17 cellular contexts compared by ENCODE assay signal in the genomic region with DNA sequence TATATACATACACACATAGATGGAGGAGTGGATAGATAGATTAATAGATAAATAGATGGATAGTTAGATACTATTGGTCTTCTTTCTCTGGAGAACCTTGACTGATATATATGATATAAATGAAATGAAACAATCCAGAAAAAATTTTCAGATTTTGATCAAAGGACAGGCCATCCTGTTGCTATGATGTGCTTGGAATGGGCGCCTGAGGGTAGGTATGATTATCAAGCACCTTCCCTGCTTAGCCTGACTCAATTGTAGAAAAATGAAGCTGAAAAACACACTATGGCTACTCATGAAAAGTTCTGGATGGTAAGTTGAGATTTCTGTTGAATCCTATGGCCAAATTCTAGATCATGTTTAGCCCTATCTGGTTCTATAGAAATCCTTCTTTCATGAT.
DNase-seq lines count a peak whose midpoint lies in the region; ATAC-seq and TF ChIP-seq lines count a peak whose summit lies in the region.
"Had no signal": no experiment of that assay in that cellular context is flagged by ENCODE, and none has a peak within 500 bp of the region (broad histone marks: within the 10 kb centered on the region; RNA-seq: fewer than 3 reads in every experiment).

No MANE protein-coding gene starts in this region.

- no peak overlapping the region for H2AFZ ChIP-seq in hepatocyte

- no TSS peak for BruUV-seq in MCF 10A (replicated peaks; lab: Mats Ljungman, UMichigan)

- TF ChIP-seq POLR2A in breast epithelium (IDR thresholded peaks at IDR 0.05), result no peak

- H3K4me1 ChIP-seq in breast epithelium (peaks cover 7 to 10% of the 10 kb centered on the region in 2 donors), SJCRH30 (peaks cover 31% of the 10 kb centered on the region), hepatocyte (ENCODE audit: insufficient read depth) (peaks cover 15% of the 10 kb centered on the region)

- DNase-seq in MCF 10A (ENCODE audit: unreplicated experiment) (no peak), breast epithelium (ENCODE audit: low spot score in 2 of 2) (no peak), SJCRH30 (no peak), hepatocyte (ENCODE audit: low spot score) (no peak), activated gamma-delta T cell treated with Interleukin-2 at 50 U/mL for 16 hours (no peak), NCI-H1436 treated with DMSO at 0.1 percent for 48 hours (lab: John Stamatoyannopoulos, UW) (no peak), SHP77 treated with DMSO at 0.1 percent for 48 hours (lab: John Stamatoyannopoulos, UW) (no peak)
- DNase-seq: C1 segment of cervical spinal cord; CD4-positive, alpha-beta T cell; DMS79; GOT3; H9 had no signal

- no peaks in the 10 kb centered on the region for H3K27me3 ChIP-seq in breast epithelium
- H3K27me3 ChIP-seq in SJCRH30, result no peaks in the 10 kb centered on the region
- no peaks in the 10 kb centered on the region for H3K27me3 ChIP-seq in hepatocyte

- H3K36me3 Mint-ChIP-seq in MCF 10A (ENCODE audit: insufficient read depth, unreplicated experiment), result peaks cover 2% of the 10 kb centered on the region
- H3K36me3 Mint-ChIP-seq: IgD-negative memory B cell had no signal

- H4K20me1 ChIP-seq in hepatocyte (ENCODE audit: insufficient read depth, poor library complexity, severe bottlenecking), result no peaks in the 10 kb centered on the region

- no peaks in the 10 kb centered on the region for H3K9me3 ChIP-seq in breast epithelium
- no peaks in the 10 kb centered on the region for H3K9me3 ChIP-seq in SJCRH30 (replicated peaks)
- no peaks in the 10 kb centered on the region for H3K9me3 ChIP-seq in hepatocyte (ENCODE audit: low read depth)

- POLR2A ChIA-PET in MCF 10A (lab: Yijun Ruan, JAX), result interaction anchor here (0.8 kb wide), 1 partner anchor 23 kb away, joined by 5 read pairs; no protein-coding TSS in a partner anchor

- no peaks in the 10 kb centered on the region for H3K79me2 ChIP-seq in hepatocyte

- H3K9me3 Mint-ChIP-seq in MCF 10A (ENCODE audit: unreplicated experiment), result no peaks in the 10 kb centered on the region
- H3K9me3 Mint-ChIP-seq: H9 had no signal

- H3K4me2 ChIP-seq in hepatocyte, result no peak overlapping the region

- H3K27me3 Mint-ChIP-seq in MCF 10A (ENCODE audit: insufficient read depth, unreplicated experiment), result no peaks in the 10 kb centered on the region
- H3K27me3 Mint-ChIP-seq: B cell; CD4-positive, alpha-beta T cell; IgD-negative memory B cell had no signal

- 82% methylated on average over 1 of the region's 1 CpG for WGBS in hepatocyte (ENCODE audit: low lambda C conversion rate, missing lambda C conversion rate)

- TF ChIP-seq CTCF in MCF 10A (IDR thresholded peaks at IDR 0.05; ENCODE audit: unreplicated experiment) (no peak), breast epithelium (IDR thresholded peaks at IDR 0.05) (no peak), hepatocyte (IDR thresholded peaks at IDR 0.05; ENCODE audit: poor library complexity) (no peak)

- H3K4me3 Mint-ChIP-seq in MCF 10A (ENCODE audit: unreplicated experiment), result no peak overlapping the region
- H3K4me3 Mint-ChIP-seq: B cell; CD4-positive, alpha-beta T cell; H9; IgD-negative memory B cell had no signal

- H3K36me3 ChIP-seq in breast epithelium, result no peaks in the 10 kb centered on the region
- H3K36me3 ChIP-seq in SJCRH30, result no peaks in the 10 kb centered on the region
- no peaks in the 10 kb centered on the region for H3K36me3 ChIP-seq in hepatocyte (replicated peaks; ENCODE audit: insufficient read depth, low read depth)

- peak overlapping the region; percentile 54 for H3K27ac Mint-ChIP-seq in MCF 10A (ENCODE audit: low read depth, unreplicated experiment)
- H3K27ac Mint-ChIP-seq: B cell; CD4-positive, alpha-beta T cell; H9 had no signal

- ATAC-seq in GM19455 (IDR thresholded peaks at IDR 0.05; ENCODE audit: unreplicated experiment), result no peak
- ATAC-seq: GM12878 had no signal

- no peak overlapping the region for H3K4me3 ChIP-seq in breast epithelium
- H3K4me3 ChIP-seq in SJCRH30, result no peak overlapping the region
- H3K4me3 ChIP-seq in hepatocyte, result no peak overlapping the region
- H3K4me3 ChIP-seq: GM12878 had no signal

- peaks cover 26% of the 10 kb centered on the region for H3K4me1 Mint-ChIP-seq in MCF 10A (ENCODE audit: insufficient read depth, unreplicated experiment)

- H3K9me2 ChIP-seq in hepatocyte (replicated peaks; ENCODE audit: insufficient read depth), result no peaks in the 10 kb centered on the region

- no peak overlapping the region for H3K27ac ChIP-seq in breast epithelium
- peak overlapping the region; percentile 95 for H3K27ac ChIP-seq in SJCRH30
- H3K27ac ChIP-seq in hepatocyte, result peak overlapping the region; percentile 66
- H3K27ac ChIP-seq: 22Rv1 had no signal

- CTCF ChIA-PET in MCF 10A (lab: Yijun Ruan, JAX), result interaction anchor here (0.7 kb wide), 2 partner anchors 16 to 536 kb away, joined by 3 read pairs; no protein-coding TSS in a partner anchor

- intact Hi-C loops in MCF 10A (cut with micrococcal nuclease), result no loop called here
- intact Hi-C loops in breast epithelium (cut with DNase I; ENCODE audit: low total_unique reads), result no loop called here

Comparison
In these comparisons a context has a peak if more than half of its experiments do, and no peak if none do; other contexts are left out.
1. H3K27ac ChIP-seq: peak in SJCRH30 (single experiment) and hepatocyte (single experiment); none in breast epithelium (0 of 2).